In genomic region chr14:68619805-68620574, GRCh38 we compare ENCODE assay signal across 16 cellular contexts.
DNase-seq lines count a peak whose midpoint lies in the region; ATAC-seq and TF ChIP-seq lines count a peak whose summit lies in the region.
"Had no signal": no experiment of that assay in that cellular context is flagged by ENCODE, and none has a peak within 500 bp of the region (broad histone marks: within the 10 kb centered on the region; RNA-seq: fewer than 3 reads in every experiment).

No MANE protein-coding gene starts in this region.

- no peak for TF ChIP-seq CTCF in liver (IDR thresholded peaks at IDR 0.05; ENCODE audit: low read depth, low read length, missing input control)
- TF ChIP-seq CTCF in body of pancreas (IDR thresholded peaks at IDR 0.05): no peak

- DNase-seq in A172 (ENCODE audit: low spot score) (peak; percentile 82), M059J (ENCODE audit: low read depth) (peak; percentile 95), ecto neural progenitor cell (ENCODE audit: low spot score) (peak; percentile 40), body of pancreas (no peak)
- no peak for DNase-seq in stimulated activated CD8-positive, alpha-beta memory T cell treated with anti-CD3 and anti-CD28 coated beads, Interleukin-4, amount 100 ng/mL, for 48 hours
- DNase-seq: activated CD4-positive, alpha-beta T cell treated with anti-CD3 and anti-CD28 coated beads for 4 hours; immature natural killer cell; Kasumi-1; naive thymus-derived CD4-positive, alpha-beta T cell; NK-92 treated with Interleukin-12 subunit alpha and Interleukin-12 subunit beta, amount 100 ng/mL, for 24 hours; spleen had no signal

- peaks cover 0 to under 1% (median 0%) of the 10 kb centered on the region in 4 donors for H3K4me1 ChIP-seq in liver (ENCODE audit: control insufficient read depth in 4 of 4, insufficient read depth in 4 of 4, low read length in 3 of 4)
- no peaks in the 10 kb centered on the region for H3K4me1 ChIP-seq in body of pancreas

- no peak for TF ChIP-seq POLR2A in body of pancreas (IDR thresholded peaks at IDR 0.05)

- H3K27me3 ChIP-seq in liver (ENCODE audit: control insufficient read depth in 4 of 4, insufficient read depth in 4 of 4, low read length in 3 of 4) (no peaks in the 10 kb centered on the region), body of pancreas (no peaks in the 10 kb centered on the region)
- H3K27me3 ChIP-seq: esophagus muscularis mucosa, spleen, tibial artery had no signal

- H3K36me3 ChIP-seq in liver (ENCODE audit: control insufficient read depth in 4 of 4, insufficient read depth in 3 of 4, low read depth in 1 of 4, low read length in 3 of 4) (no peaks in the 10 kb centered on the region), body of pancreas (replicated peaks in 1 of 2; ENCODE audit: insufficient read depth in 1 of 2, low read depth in 2 of 2) (no peaks in the 10 kb centered on the region)
- H3K36me3 ChIP-seq: esophagus muscularis mucosa, spleen had no signal

- H3K9me3 ChIP-seq in liver (ENCODE audit: control insufficient read depth in 4 of 4, low read length in 3 of 4) (peaks cover 0 to 22% (median 6%) of the 10 kb centered on the region in 4 donors), body of pancreas (peaks cover 0 to 18% (median 0%) of the 10 kb centered on the region in 3 donors)

- no peak overlapping the region for H3K9ac ChIP-seq in liver (ENCODE audit: low read depth in 1 of 2, low read length in 2 of 2)

- no peak for ATAC-seq in body of pancreas
- ATAC-seq in GM18498 (IDR thresholded peaks at IDR 0.05; ENCODE audit: unreplicated experiment): no peak
- ATAC-seq in HG03342 (IDR thresholded peaks at IDR 0.05; ENCODE audit: unreplicated experiment): no peak
- ATAC-seq: naive thymus-derived CD4-positive, alpha-beta T cell had no signal

- H3K27ac ChIP-seq in liver (ENCODE audit: low read depth in 1 of 2, low read length in 2 of 2) (no peak overlapping the region), body of pancreas (no peak overlapping the region)
- H3K27ac ChIP-seq: spleen had no signal

- H3K4me3 ChIP-seq in liver (ENCODE audit: low read depth in 1 of 3, low read length in 3 of 3) (no peak overlapping the region), body of pancreas (no peak overlapping the region)
- H3K4me3 ChIP-seq: esophagus muscularis mucosa, spleen, tibial artery had no signal

- TF ChIP-seq RAD21 in liver (IDR thresholded peaks at IDR 0.05): peak in 1 of 2 donors; percentile 9

- intact Hi-C loops in body of pancreas (cut with DNase I): no loop called here

- 81% methylated on average over 3 of the region's 3 CpGs for WGBS in liver
- 69 to 83% methylated on average over 3 of the region's 3 CpGs for WGBS in body of pancreas, 2 donors

TF ChIP-seq in liver, 16 proteins besides CTCF, POLR2A, EP300 and RAD21:
- TF ChIP-seq NR2F2 (IDR thresholded peaks at IDR 0.05) (peak; percentile 80), JUND (IDR thresholded peaks at IDR 0.05) (no peak), RXRA (IDR thresholded peaks at IDR 0.05) (peak in 1 of 2 donors; percentile 20)
TF ChIP-seq in liver: peak in this region for 2.

Comparison
In these comparisons a context has a peak if more than half of its experiments do, and no peak if none do; other contexts are left out.
1. DNase-seq: peak in A172 (single experiment), M059J (single experiment) and ecto neural progenitor cell (single experiment); none in body of pancreas (0 of 4) and stimulated activated CD8-positive, alpha-beta memory T cell treated with anti-CD3 and anti-CD28 coated beads, Interleukin-4, amount 100 ng/mL, for 48 hours (single experiment).